ENCODE assay signal across 4 cellular contexts in the genomic region with DNA sequence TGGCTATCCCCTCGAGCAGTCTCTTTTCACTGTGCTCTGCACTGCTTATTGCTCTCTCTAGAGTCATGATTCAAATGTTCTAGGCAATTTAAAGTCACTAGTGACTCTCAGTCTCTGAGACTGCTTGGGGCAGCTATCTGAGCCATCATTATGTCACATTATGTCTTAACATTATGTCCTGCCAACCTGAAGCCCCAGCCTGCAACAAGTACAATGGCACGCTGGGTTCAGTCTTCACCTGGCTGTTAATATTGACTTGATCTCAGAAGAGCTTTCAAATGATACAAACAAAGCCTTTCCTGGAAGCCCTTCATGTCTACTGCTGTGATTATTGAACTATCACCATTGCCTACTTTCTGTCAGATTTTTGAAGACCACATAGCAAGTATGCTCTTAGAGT.
"Had no signal": no experiment of that assay in that cellular context is flagged by ENCODE, and none has a peak within 500 bp of the region (broad histone marks: within the 10 kb centered on the region; RNA-seq: fewer than 3 reads in every experiment).

No MANE protein-coding gene starts in this region.

- DNase-seq: H9, HCEC 1CT had no signal

- H3K27ac ChIP-seq: HL-60 had no signal

- H3K4me3 ChIP-seq: GM23338 had no signal
